Comparison of ENCODE assay signal across 27 cellular contexts in genomic region chr2:101409699-101410098, GRCh38. TPM values are rescaled to one million over a fixed set of nuclear protein-coding genes. Genes with fewer than 3 reads are reported as not detected.
"Had no signal": no experiment of that assay in that cellular context is flagged by ENCODE, and none has a peak within 500 bp of the region (broad histone marks: within the 10 kb centered on the region; RNA-seq: fewer than 3 reads in every experiment).

No MANE protein-coding gene starts in this region.

- ATAC-seq: activated CD4-positive, alpha-beta T cell treated with anti-CD3 and anti-CD28 coated beads for 36 hours; activated CD8-positive, alpha-beta memory T cell treated with anti-CD3 and anti-CD28 coated beads, Interleukin-2, amount 10 ng/mL, durations not matched to agents 7 days and 5 days; activated CD8-positive, alpha-beta T cell treated with anti-CD3 and anti-CD28 coated beads, Interleukin-2, amount 10 ng/mL, durations not matched to agents 7 days and 5 days; gastroesophageal sphincter; left cardiac atrium; left ventricle myocardium superior; stimulated activated memory B cell treated with anti-CD40 and anti-IgM and Interleukin-4, amounts not matched to agents 10 μg/mL and 1 μg/mL and 100 μg/mL, for 72 hours; stimulated activated naive CD8-positive, alpha-beta T cell treated with anti-CD3 and anti-CD28 coated beads, Interleukin-15, amount 100 ng/mL, for 72 hours had no signal

- H3K27me3 ChIP-seq: hepatocyte, ovary had no signal

- H3K27me3 Mint-ChIP-seq: activated CD4-positive, alpha-beta T cell treated with anti-CD3 and anti-CD28 coated beads for 36 hours; central memory CD8-positive, alpha-beta T cell; dendritic cell treated with granulocyte-macrophage colony-stimulating factor and Interleukin-4, amounts not matched to agents 40 ng/mL and 50 ng/mL, for 4 days; stimulated activated memory B cell treated with anti-CD40 and anti-IgM and Interleukin-4, amounts not matched to agents 10 μg/mL and 1 μg/mL and 100 μg/mL, for 72 hours; stimulated activated naive CD8-positive, alpha-beta T cell treated with anti-CD3 and anti-CD28 coated beads, Interleukin-15, amount 100 ng/mL, for 72 hours had no signal

- DNase-seq: activated CD4-positive, alpha-beta T cell treated with anti-CD3 and anti-CD28 coated beads for 36 hours; activated CD4-positive, CD25-positive, alpha-beta regulatory T cell; activated CD8-positive, alpha-beta memory T cell treated with anti-CD3 and anti-CD28 coated beads, Interleukin-2, amount 10 ng/mL, durations not matched to agents 7 days and 5 days; activated CD8-positive, alpha-beta T cell treated with anti-CD3 and anti-CD28 coated beads, Interleukin-2, amount 10 ng/mL, durations not matched to agents 7 days and 5 days; activated effector memory CD4-positive, alpha-beta T cell treated with Interleukin-2 at 50 U/mL for 16 hours; activated naive CD4-positive, alpha-beta T cell treated with Interleukin-2 at 50 U/mL for 16 hours; anterior cingulate cortex; left cardiac atrium; left ventricle myocardium superior; mammary epithelial cell; ovary; stimulated activated CD4-positive, alpha-beta T cell treated with anti-CD3 and anti-CD28 coated beads, Interleukin-4, amount 100 ng/mL, for 4 hours; stimulated activated CD8-positive, alpha-beta memory T cell treated with anti-CD3 and anti-CD28 coated beads, Interleukin-4, amount 100 ng/mL, for 48 hours; stimulated activated naive CD8-positive, alpha-beta T cell treated with anti-CD3 and anti-CD28 coated beads, Interleukin-15, amount 100 ng/mL, for 72 hours; substantia nigra had no signal

- H3K4me2 ChIP-seq: hepatocyte had no signal

- H3K36me3 Mint-ChIP-seq: activated CD8-positive, alpha-beta memory T cell treated with anti-CD3 and anti-CD28 coated beads, Interleukin-2, amount 10 ng/mL, durations not matched to agents 7 days and 5 days; activated naive CD8-positive, alpha-beta T cell; stimulated activated memory B cell treated with anti-CD40 and anti-IgM and Interleukin-4, amounts not matched to agents 10 μg/mL and 1 μg/mL and 100 μg/mL, for 72 hours had no signal

- H3K27ac Mint-ChIP-seq: activated CD4-positive, alpha-beta T cell treated with anti-CD3 and anti-CD28 coated beads for 36 hours; activated CD8-positive, alpha-beta memory T cell treated with anti-CD3 and anti-CD28 coated beads, Interleukin-2, amount 10 ng/mL, durations not matched to agents 7 days and 5 days; activated CD8-positive, alpha-beta T cell treated with anti-CD3 and anti-CD28 coated beads, Interleukin-2, amount 10 ng/mL, durations not matched to agents 7 days and 5 days; activated naive CD8-positive, alpha-beta T cell; dendritic cell treated with granulocyte-macrophage colony-stimulating factor and Interleukin-4, amounts not matched to agents 40 ng/mL and 50 ng/mL, for 4 days; nephron; progenitor cell of endocrine pancreas; stimulated activated memory B cell treated with anti-CD40 and anti-IgM and Interleukin-4, amounts not matched to agents 10 μg/mL and 1 μg/mL and 100 μg/mL, for 72 hours had no signal

- H3K27ac ChIP-seq: epithelial cell of prostate, gastroesophageal sphincter, hepatocyte, ovary, skin epidermis had no signal

- H2AFZ ChIP-seq: hepatocyte had no signal

- H3K4me3 ChIP-seq: gastroesophageal sphincter, hepatocyte, ovary, skin epidermis had no signal

- H3K9me3 ChIP-seq: gastroesophageal sphincter, ovary had no signal

- H3K36me3 ChIP-seq: gastroesophageal sphincter, ovary had no signal

- H3K4me1 ChIP-seq: gastroesophageal sphincter had no signal

- H3K9me3 Mint-ChIP-seq: central memory CD8-positive, alpha-beta T cell; nephron; stimulated activated memory B cell treated with anti-CD40 and anti-IgM and Interleukin-4, amounts not matched to agents 10 μg/mL and 1 μg/mL and 100 μg/mL, for 72 hours had no signal

- H3K4me1 Mint-ChIP-seq: activated CD4-positive, alpha-beta T cell treated with anti-CD3 and anti-CD28 coated beads for 36 hours; activated CD8-positive, alpha-beta memory T cell treated with anti-CD3 and anti-CD28 coated beads, Interleukin-2, amount 10 ng/mL, durations not matched to agents 7 days and 5 days; central memory CD8-positive, alpha-beta T cell; nephron; stimulated activated naive CD8-positive, alpha-beta T cell treated with anti-CD3 and anti-CD28 coated beads, Interleukin-15, amount 100 ng/mL, for 72 hours had no signal

- FAIRE-seq: keratinocyte had no signal

- H3K4me3 Mint-ChIP-seq: activated CD4-positive, alpha-beta T cell treated with anti-CD3 and anti-CD28 coated beads for 36 hours; activated CD8-positive, alpha-beta memory T cell treated with anti-CD3 and anti-CD28 coated beads, Interleukin-2, amount 10 ng/mL, durations not matched to agents 7 days and 5 days; activated CD8-positive, alpha-beta T cell treated with anti-CD3 and anti-CD28 coated beads, Interleukin-2, amount 10 ng/mL, durations not matched to agents 7 days and 5 days; activated naive CD8-positive, alpha-beta T cell; central memory CD8-positive, alpha-beta T cell; dendritic cell treated with granulocyte-macrophage colony-stimulating factor and Interleukin-4, amounts not matched to agents 40 ng/mL and 50 ng/mL, for 4 days; nephron; stimulated activated memory B cell treated with anti-CD40 and anti-IgM and Interleukin-4, amounts not matched to agents 10 μg/mL and 1 μg/mL and 100 μg/mL, for 72 hours; stimulated activated naive CD8-positive, alpha-beta T cell treated with anti-CD3 and anti-CD28 coated beads, Interleukin-15, amount 100 ng/mL, for 72 hours had no signal

- H3K79me2 ChIP-seq: hepatocyte had no signal

RNA-seq across cellular contexts. Expression of gene CREG2, which starts 22.4 kb away (rescaled TPM):
- total RNA-seq: activated CD4-positive, alpha-beta T cell treated with anti-CD3 and anti-CD28 coated beads for 36 hours; activated CD8-positive, alpha-beta memory T cell treated with anti-CD3 and anti-CD28 coated beads, Interleukin-2, amount 10 ng/mL, durations not matched to agents 7 days and 5 days; activated CD8-positive, alpha-beta T cell treated with anti-CD3 and anti-CD28 coated beads, Interleukin-2, amount 10 ng/mL, durations not matched to agents 7 days and 5 days; left cardiac atrium; left ventricle myocardium superior; sciatic nerve had no signal
